Comparison of ENCODE assay signal across 8 cellular contexts in the genomic region with DNA sequence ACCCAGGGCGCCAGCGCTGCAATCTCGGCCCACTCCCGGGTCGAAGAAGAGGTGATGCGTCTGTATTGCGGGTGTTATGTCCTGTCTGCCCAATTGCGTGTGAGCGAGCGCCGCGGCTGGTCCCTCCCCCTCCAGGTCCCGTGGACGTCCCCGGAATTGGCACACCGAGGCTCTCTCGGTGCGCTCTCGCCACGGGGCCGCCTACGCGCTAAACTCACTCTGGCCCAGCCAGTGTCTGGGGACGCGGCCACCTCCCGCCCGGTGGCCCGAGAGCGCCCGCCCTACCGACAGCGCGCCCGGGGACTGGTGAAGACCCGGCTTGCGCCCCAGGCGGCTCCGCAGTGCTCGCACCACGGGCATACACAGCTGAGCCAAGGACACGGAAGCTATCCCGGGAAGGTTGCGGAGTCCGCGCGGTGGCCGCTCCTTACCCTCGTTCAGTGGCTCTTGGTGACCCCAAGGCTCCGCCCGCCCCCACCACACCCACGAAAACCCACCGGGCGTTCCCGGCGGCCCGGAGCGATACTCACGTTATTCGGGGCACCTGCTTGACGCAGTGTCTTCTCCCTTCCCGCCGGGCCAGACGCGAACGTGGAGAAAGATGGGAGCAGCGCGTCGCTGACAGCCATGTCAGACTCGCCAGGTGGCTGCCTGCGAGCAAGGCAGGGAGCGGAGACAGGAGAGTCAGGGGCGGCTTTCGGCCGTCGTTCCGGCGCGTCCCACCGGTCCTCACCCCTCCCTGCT. TPM values are rescaled to one million over a fixed set of nuclear protein-coding genes. Genes with fewer than 3 reads are reported as not detected.
DNase-seq lines count a peak whose midpoint lies in the region; ATAC-seq and TF ChIP-seq lines count a peak whose summit lies in the region.

No MANE protein-coding gene starts in this region.

- H2AFZ ChIP-seq in neural progenitor cell (replicated peaks) = peak overlapping the region; percentile 22

- no peak for TF ChIP-seq CTCF in neural progenitor cell (IDR thresholded peaks at IDR 0.05)

- H3K4me1 ChIP-seq in BLaER1 (peaks cover 29% of the 10 kb centered on the region), neural progenitor cell (peaks cover 14% of the 10 kb centered on the region)

- peak overlapping the region; percentile 59 for H3K4me3 Mint-ChIP-seq in activated T-helper 1 cell treated with anti-CD3 and anti-CD28 coated beads, Interleukin-12 subunit alpha, Interleukin-12 subunit beta, Interleukin-2, Interleukin-4 antibody, amounts not matched to agents 30 ng/mL and 10 ng/mL and 1 ng/mL, durations not matched to agents 14 hours and 24 hours and 36 hours
- peak overlapping the region; percentile 86 for H3K4me3 Mint-ChIP-seq in neural progenitor cell

- no peak overlapping the region for H3K27ac ChIP-seq in BLaER1
- no peak overlapping the region for H3K27ac ChIP-seq in neural progenitor cell

- H3K27me3 Mint-ChIP-seq in activated T-helper 1 cell treated with anti-CD3 and anti-CD28 coated beads, Interleukin-12 subunit alpha, Interleukin-12 subunit beta, Interleukin-2, Interleukin-4 antibody, amounts not matched to agents 30 ng/mL and 10 ng/mL and 1 ng/mL, durations not matched to agents 14 hours and 24 hours and 36 hours (ENCODE audit: insufficient read depth) = peaks cover 64% of the 10 kb centered on the region
- peaks cover 48% of the 10 kb centered on the region for H3K27me3 Mint-ChIP-seq in neural progenitor cell (ENCODE audit: insufficient read depth, low read depth)

- H4K20me1 ChIP-seq in BLaER1 (peaks cover 27% of the 10 kb centered on the region), neural progenitor cell (ENCODE audit: low read depth) (peaks cover 7% of the 10 kb centered on the region)

- H3K27me3 ChIP-seq in BLaER1 (peaks cover 72% of the 10 kb centered on the region), neural progenitor cell (peaks cover 73% of the 10 kb centered on the region)

- H3K9ac ChIP-seq in BLaER1 (peak overlapping the region; percentile 43), neural progenitor cell (no peak overlapping the region)

- H3K36me3 ChIP-seq in BLaER1 (no peaks in the 10 kb centered on the region), neural progenitor cell (no peaks in the 10 kb centered on the region)

- H3K9me3 ChIP-seq in BLaER1 (peaks cover 8% of the 10 kb centered on the region), neural progenitor cell (ENCODE audit: low read depth) (no peaks in the 10 kb centered on the region)

- H3K4me1 Mint-ChIP-seq in activated T-helper 1 cell treated with anti-CD3 and anti-CD28 coated beads, Interleukin-12 subunit alpha, Interleukin-12 subunit beta, Interleukin-2, Interleukin-4 antibody, amounts not matched to agents 30 ng/mL and 10 ng/mL and 1 ng/mL, durations not matched to agents 14 hours and 24 hours and 36 hours (ENCODE audit: low read depth) = peaks cover 5% of the 10 kb centered on the region
- H3K4me1 Mint-ChIP-seq in neural progenitor cell = peaks cover 16% of the 10 kb centered on the region

- no peaks in the 10 kb centered on the region for H3K79me2 ChIP-seq in neural progenitor cell (ENCODE audit: low read depth)

- no peak for ATAC-seq in GM18873 (IDR thresholded peaks at IDR 0.05; ENCODE audit: low FRiP score, unreplicated experiment)

- no peaks in the 10 kb centered on the region for H3K36me3 Mint-ChIP-seq in activated T-helper 1 cell treated with anti-CD3 and anti-CD28 coated beads, Interleukin-12 subunit alpha, Interleukin-12 subunit beta, Interleukin-2, Interleukin-4 antibody, amounts not matched to agents 30 ng/mL and 10 ng/mL and 1 ng/mL, durations not matched to agents 14 hours and 24 hours and 36 hours (ENCODE audit: low read depth)
- no peaks in the 10 kb centered on the region for H3K36me3 Mint-ChIP-seq in neural progenitor cell

- intact Hi-C loops in activated T-helper 1 cell treated with anti-CD3 and anti-CD28 coated beads, Interleukin-12 subunit alpha, Interleukin-12 subunit beta, Interleukin-2, Interleukin-4 antibody, amounts not matched to agents 30 ng/mL and 10 ng/mL and 1 ng/mL, durations not matched to agents 14 hours and 24 hours and 36 hours (cut with micrococcal nuclease) = loop anchor here (1.0 to 5.0 kb wide), 3 partner anchors 205 to 1832 kb away; partner anchors contain the start of genes ABITRAM, ELP1, EPB41L4B and RAD23B
- intact Hi-C loops in head of caudate nucleus (cut with DNase I) = loop anchor here (5.0 to 10.0 kb wide), 3 partner anchors 149 to 1076 kb away; no protein-coding TSS in a partner anchor

- H3K4me3 ChIP-seq in BLaER1 (peak overlapping the region; percentile 70), neural progenitor cell (peak overlapping the region; percentile 66)

- H3F3A ChIP-seq in neural progenitor cell (ENCODE audit: low read depth) = peaks cover 20% of the 10 kb centered on the region

- no peaks in the 10 kb centered on the region for H3K9me3 Mint-ChIP-seq in activated T-helper 1 cell treated with anti-CD3 and anti-CD28 coated beads, Interleukin-12 subunit alpha, Interleukin-12 subunit beta, Interleukin-2, Interleukin-4 antibody, amounts not matched to agents 30 ng/mL and 10 ng/mL and 1 ng/mL, durations not matched to agents 14 hours and 24 hours and 36 hours
- H3K9me3 Mint-ChIP-seq in neural progenitor cell = no peaks in the 10 kb centered on the region

- H3K4me2 ChIP-seq in BLaER1 (peak overlapping the region; percentile 99), neural progenitor cell (peak overlapping the region; percentile 94)

- DNase-seq in HT-29 (ENCODE audit: low spot score) (peak; percentile 52), head of caudate nucleus (peak in 24 of 42 donors; percentile 8 to 62 (median 28)), neural progenitor cell (ENCODE audit: low spot score) (peak; percentile 64), AML-193 (lab: John Stamatoyannopoulos, UW) (no peak)
- DNase-seq in activated T-helper 1 cell treated with anti-CD3 and anti-CD28 coated beads, Interleukin-12 subunit alpha, Interleukin-12 subunit beta, Interleukin-2, Interleukin-4 antibody, amounts not matched to agents 30 ng/mL and 10 ng/mL and 1 ng/mL, durations not matched to agents 14 hours and 24 hours and 36 hours (ENCODE audit: low spot score) = peak; percentile 7
- DNase-seq in effector CD8-positive, alpha-beta T cell (lab: John Stamatoyannopoulos, UW) = no peak

- peak overlapping the region; percentile 44 for H3K27ac Mint-ChIP-seq in activated T-helper 1 cell treated with anti-CD3 and anti-CD28 coated beads, Interleukin-12 subunit alpha, Interleukin-12 subunit beta, Interleukin-2, Interleukin-4 antibody, amounts not matched to agents 30 ng/mL and 10 ng/mL and 1 ng/mL, durations not matched to agents 14 hours and 24 hours and 36 hours
- no peak overlapping the region for H3K27ac Mint-ChIP-seq in neural progenitor cell

RNA-seq across cellular contexts. Expression of gene KLF4, which starts 1.0 kb away (rescaled TPM):
- 51.6 and 53.9 TPM in 2 replicates for total RNA-seq in HT-29 (2014; rRNA removed; shearing (Covaris generic))
- total RNA-seq in activated T-helper 1 cell treated with anti-CD3 and anti-CD28 coated beads, Interleukin-12 subunit alpha, Interleukin-12 subunit beta, Interleukin-2, Interleukin-4 antibody, amounts not matched to agents 30 ng/mL and 10 ng/mL and 1 ng/mL, durations not matched to agents 14 hours and 24 hours and 36 hours = 2.3 and 3.3 TPM in 2 replicates
- total RNA-seq in neural progenitor cell (ENCODE audit: low replicate concordance) = 0.51 and 2.1 TPM in 2 replicates

Comparison
In these comparisons a context has a peak if more than half of its experiments do, and no peak if none do; other contexts are left out.
1. DNase-seq: peak in HT-29 (single experiment), activated T-helper 1 cell treated with anti-CD3 and anti-CD28 coated beads, Interleukin-12 subunit alpha, Interleukin-12 subunit beta, Interleukin-2, Interleukin-4 antibody, amounts not matched to agents 30 ng/mL and 10 ng/mL and 1 ng/mL, durations not matched to agents 14 hours and 24 hours and 36 hours (single experiment), head of caudate nucleus (24 of 42) and neural progenitor cell (single experiment); none in AML-193 (0 of 2) and effector CD8-positive, alpha-beta T cell (single experiment).
2. RNA of gene KLF4, which starts 1.0 kb away (total RNA-seq): 51.6 to 53.9 TPM in HT-29; 2.3 to 3.3 TPM in activated T-helper 1 cell treated with anti-CD3 and anti-CD28 coated beads, Interleukin-12 subunit alpha, Interleukin-12 subunit beta, Interleukin-2, Interleukin-4 antibody, amounts not matched to agents 30 ng/mL and 10 ng/mL and 1 ng/mL, durations not matched to agents 14 hours and 24 hours and 36 hours and 0.51 to 2.1 TPM in neural progenitor cell; every median in the first group is over 10 times any median in the second.